Comparison of ENCODE assay signal across 29 cellular contexts in genomic region chr19:48658483-48658882, GRCh38. TPM values are rescaled to one million over a fixed set of nuclear protein-coding genes. Genes with fewer than 3 reads are reported as not detected.
"Had no signal": no experiment of that assay in that cellular context is flagged by ENCODE, and none has a peak within 500 bp of the region (broad histone marks: within the 10 kb centered on the region; RNA-seq: fewer than 3 reads in every experiment).

No MANE protein-coding gene starts in this region.

- H3K36me3 Mint-ChIP-seq: naive thymus-derived CD8-positive, alpha-beta T cell; stimulated activated memory B cell treated with anti-CD40 and anti-IgM and Interleukin-4, amounts not matched to agents 10 μg/mL and 1 μg/mL and 100 μg/mL, for 72 hours had no signal

- H3K9me3 ChIP-seq: left lung, lower lobe of right lung, ovary, right atrium auricular region, right lobe of liver, stomach, testis, thyroid gland, transverse colon, upper lobe of left lung, vagina had no signal

- H3K36me3 ChIP-seq: left lung, lower lobe of right lung, ovary, right atrium auricular region, right lobe of liver, stomach, thyroid gland, transverse colon, upper lobe of left lung, vagina had no signal

- H3K4me1 ChIP-seq: right lobe of liver, vagina had no signal

- ATAC-seq: left lung; lower lobe of right lung; naive thymus-derived CD8-positive, alpha-beta T cell; right lobe of liver; stimulated activated memory B cell treated with anti-CD40 and anti-IgM and Interleukin-4, amounts not matched to agents 10 μg/mL and 1 μg/mL and 100 μg/mL, for 72 hours; stimulated activated naive CD8-positive, alpha-beta T cell treated with anti-CD3 and anti-CD28 coated beads, Interleukin-15, Interleukin-2, amounts not matched to agents 100 U/mL and 50 U/mL, for 24 hours had no signal

- H3K4me3 Mint-ChIP-seq: naive thymus-derived CD8-positive, alpha-beta T cell; nephron; stimulated activated memory B cell treated with anti-CD40 and anti-IgM and Interleukin-4, amounts not matched to agents 10 μg/mL and 1 μg/mL and 100 μg/mL, for 72 hours had no signal

- H3K9me3 Mint-ChIP-seq: naive thymus-derived CD8-positive, alpha-beta T cell; nephron; stimulated activated memory B cell treated with anti-CD40 and anti-IgM and Interleukin-4, amounts not matched to agents 10 μg/mL and 1 μg/mL and 100 μg/mL, for 72 hours had no signal

- H3K27me3 ChIP-seq: left lung, ovary, right atrium auricular region, right lobe of liver, stomach, testis, thyroid gland, transverse colon, upper lobe of left lung, vagina had no signal

- H3K27me3 Mint-ChIP-seq: stimulated activated memory B cell treated with anti-CD40 and anti-IgM and Interleukin-4, amounts not matched to agents 10 μg/mL and 1 μg/mL and 100 μg/mL, for 72 hours had no signal

- H3K27ac Mint-ChIP-seq: nephron; progenitor cell of endocrine pancreas; stimulated activated memory B cell treated with anti-CD40 and anti-IgM and Interleukin-4, amounts not matched to agents 10 μg/mL and 1 μg/mL and 100 μg/mL, for 72 hours had no signal

- DNase-seq: hippocampal formation; kidney glomerular epithelial cell; left colon; left lung; lower lobe of right lung; mammary epithelial cell; mesenchymal stem cell; naive thymus-derived CD8-positive, alpha-beta T cell; ovary; right lobe of liver; stimulated activated CD4-positive, alpha-beta T cell treated with anti-CD3 and anti-CD28 coated beads, Interleukin-1b, Interleukin-23, amount 100 ng/mL, for 48 hours; stimulated activated CD4-positive, alpha-beta T cell treated with anti-CD3 and anti-CD28 coated beads, Interleukin-2, amount 100 ng/mL, for 48 hours; stimulated activated CD4-positive, alpha-beta T cell treated with anti-CD3 and anti-CD28 coated beads, Interleukin-4, amount 100 ng/mL, for 4 hours; stimulated activated CD8-positive, alpha-beta memory T cell treated with anti-CD3 and anti-CD28 coated beads, Interleukin-4, amount 100 ng/mL, for 48 hours; stimulated activated naive CD8-positive, alpha-beta T cell treated with anti-CD3 and anti-CD28 coated beads, Interleukin-15, Interleukin-2, amounts not matched to agents 100 U/mL and 50 U/mL, for 24 hours; stomach; testis; thyroid gland; transverse colon; upper lobe of left lung had no signal

- H3K27ac ChIP-seq: left lung, lower lobe of right lung, ovary, right atrium auricular region, right lobe of liver, stomach, testis, thyroid gland, upper lobe of left lung, vagina had no signal

- H3K4me2 ChIP-seq: smooth muscle cell had no signal

- H3K4me3 ChIP-seq: left lung, lower lobe of right lung, ovary, right atrium auricular region, right lobe of liver, smooth muscle cell, stomach, testis, thyroid gland, transverse colon, upper lobe of left lung, vagina had no signal

- FAIRE-seq: keratinocyte had no signal

RNA-seq across cellular contexts. Expression of gene NTN5, which starts 14.3 kb away (rescaled TPM):
- total RNA-seq: smooth muscle cell, stomach had no signal

RNA-seq across cellular contexts. Expression of gene FUT2, which starts 37.3 kb away (rescaled TPM):
- total RNA-seq: naive thymus-derived CD8-positive, alpha-beta T cell; pulmonary artery endothelial cell; right atrium auricular region; skeletal muscle tissue had no signal
